In the genomic region with DNA sequence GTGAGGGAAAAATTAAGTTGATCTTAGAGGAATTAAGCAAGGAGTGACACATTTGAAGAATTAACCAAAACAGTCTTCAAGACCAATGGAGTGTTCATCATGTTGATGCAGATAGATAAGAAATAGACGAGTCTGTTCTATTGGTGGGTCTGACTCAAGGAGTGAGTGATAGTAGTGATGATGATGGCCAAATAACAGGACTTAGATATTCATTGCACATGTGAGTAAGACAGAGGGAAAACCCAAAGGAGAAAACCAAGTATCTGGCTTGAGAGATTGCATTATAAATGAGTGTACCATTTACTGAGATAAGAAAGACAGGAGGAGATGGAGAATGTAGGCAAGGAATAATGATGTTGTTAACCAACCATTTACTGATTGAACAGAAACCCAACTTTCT, we compare ENCODE assay signal across 25 cellular contexts.
A peak's percentile ranks its signal among the peaks of the same experiment; 100 is the strongest.
DNase-seq lines count a peak whose midpoint lies in the region; ATAC-seq, FAIRE-seq and TF ChIP-seq lines count a peak whose summit lies in the region.
"Had no signal": no experiment of that assay in that cellular context is flagged by ENCODE, and none has a peak within 500 bp of the region (broad histone marks: within the 10 kb centered on the region; RNA-seq: fewer than 3 reads in every experiment).

No MANE protein-coding gene starts in this region.

- H3K79me2 ChIP-seq in GM23338 (replicated peaks; ENCODE audit: insufficient read depth): no peaks in the 10 kb centered on the region

- CTCF ChIA-PET in activated CD4-positive, alpha-beta T cell treated with anti-CD3 and anti-CD28 coated beads, Interleukin-2, amount 10 ng/mL, durations not matched to agents 7 days and 5 days (lab: Charles Lee): no interaction called here

- H3K4me3 ChIP-seq in GM23338 (no peak overlapping the region), bronchial epithelial cell (ENCODE audit: low read depth, low read length) (no peak overlapping the region), WERI-Rb-1 (ENCODE audit: low read depth, low read length) (no peak overlapping the region)
- H3K4me3 ChIP-seq: HAP-1, MG63 had no signal

- no peak overlapping the region for H3K27ac ChIP-seq in GM23338 (ENCODE audit: low read depth)
- no peak overlapping the region for H3K27ac ChIP-seq in WERI-Rb-1
- H3K27ac ChIP-seq: RWPE1 had no signal

- no peak for TF ChIP-seq CTCF in GM23338 (conservative IDR thresholded peaks at IDR 0.05; ENCODE audit: low read depth in 2 of 2)
- TF ChIP-seq CTCF in bronchial epithelial cell (IDR thresholded peaks at IDR 0.05; ENCODE audit: insufficient read depth, low read length, severe bottlenecking): no peak
- TF ChIP-seq CTCF in WERI-Rb-1 (IDR thresholded peaks at IDR 0.05; ENCODE audit: low read depth, low read length): no peak

- no peaks in the 10 kb centered on the region for H3K9me3 Mint-ChIP-seq in GM23338
- H3K9me3 Mint-ChIP-seq in activated CD4-positive, alpha-beta T cell treated with anti-CD3 and anti-CD28 coated beads, Interleukin-2, amount 10 ng/mL, durations not matched to agents 7 days and 5 days: no peaks in the 10 kb centered on the region

- FAIRE-seq in RCC 7860 (lab: Jason Lieb, UNC) (no peak), bronchial epithelial cell (lab: Jason Lieb, UNC) (no peak)
- FAIRE-seq: GM12891, GM19239 had no signal

- no peaks in the 10 kb centered on the region for H3K9me3 ChIP-seq in WERI-Rb-1 (ENCODE audit: severe bottlenecking)
- H3K9me3 ChIP-seq: HAP-1, MG63 had no signal

- H3K4me1 ChIP-seq in GM23338 (ENCODE audit: insufficient read depth): peaks cover 41% of the 10 kb centered on the region

- DNase-seq in GM23338 (ENCODE audit: low spot score): no peak
- peak; percentile 11 for DNase-seq in RCC 7860 (ENCODE audit: low spot score)
- peak; percentile 79 for DNase-seq in bronchial epithelial cell (ENCODE audit: low read depth)
- DNase-seq in kidney tubule cell (ENCODE audit: low spot score): peak; percentile 18
- no peak for DNase-seq in WERI-Rb-1
- no peak for DNase-seq in activated CD4-positive, alpha-beta T cell treated with anti-CD3 and anti-CD28 coated beads, Interleukin-2, amount 10 ng/mL, durations not matched to agents 7 days and 5 days
- no peak for DNase-seq in NCI-H2081 treated with DMSO at 0.1 percent for 48 hours (lab: John Stamatoyannopoulos, UW)
- DNase-seq: C1 segment of cervical spinal cord; CD4-positive, alpha-beta memory T cell; DMS 273 treated with DMSO at 0.1 percent for 48 hours; DMS79; GF-D8; HFFc6; KBM-7; NCI-H2227 treated with DMSO at 0.1 percent for 48 hours; NCI-H510A treated with DMSO at 0.1 percent for 48 hours; NCI-H748 treated with DMSO at 0.1 percent for 48 hours; NK-92 treated with Interleukin-12 subunit alpha and Interleukin-12 subunit beta, amount 100 ng/mL, for 24 hours; SHP77 treated with DMSO at 0.1 percent for 48 hours; T-helper 1 cell had no signal

- no peaks in the 10 kb centered on the region for H4K20me1 ChIP-seq in GM23338 (replicated peaks; ENCODE audit: insufficient read depth)

- peak overlapping the region; percentile 94; the same call in 1 of the 2 replicates for H3K27ac Mint-ChIP-seq in GM23338
- H3K27ac Mint-ChIP-seq in activated CD4-positive, alpha-beta T cell treated with anti-CD3 and anti-CD28 coated beads, Interleukin-2, amount 10 ng/mL, durations not matched to agents 7 days and 5 days: no peak overlapping the region
- H3K27ac Mint-ChIP-seq: CD4-positive, alpha-beta memory T cell; HFFc6 had no signal

- H3K4me1 Mint-ChIP-seq in GM23338: peaks cover 50% of the 10 kb centered on the region
- H3K4me1 Mint-ChIP-seq in activated CD4-positive, alpha-beta T cell treated with anti-CD3 and anti-CD28 coated beads, Interleukin-2, amount 10 ng/mL, durations not matched to agents 7 days and 5 days: no peaks in the 10 kb centered on the region
- H3K4me1 Mint-ChIP-seq: CD4-positive, alpha-beta memory T cell had no signal

- H3K27me3 ChIP-seq in GM23338 (ENCODE audit: insufficient read depth) (no peaks in the 10 kb centered on the region), bronchial epithelial cell (ENCODE audit: control insufficient read depth, insufficient read depth, low read length) (no peaks in the 10 kb centered on the region), WERI-Rb-1 (ENCODE audit: insufficient read depth, low read depth, severe bottlenecking) (no peaks in the 10 kb centered on the region)
- H3K27me3 ChIP-seq: MG63 had no signal

- H2AFZ ChIP-seq in GM23338: no peak overlapping the region

- H3K27me3 Mint-ChIP-seq in GM23338 (ENCODE audit: insufficient read depth, low read depth, poor library complexity): peaks cover 5% of the 10 kb centered on the region
- H3K27me3 Mint-ChIP-seq in activated CD4-positive, alpha-beta T cell treated with anti-CD3 and anti-CD28 coated beads, Interleukin-2, amount 10 ng/mL, durations not matched to agents 7 days and 5 days: no peaks in the 10 kb centered on the region
- H3K27me3 Mint-ChIP-seq: CD4-positive, alpha-beta memory T cell had no signal

- H3K4me2 ChIP-seq in GM23338: peak overlapping the region; percentile 40; the same call in 1 of the 2 replicates

- no peaks in the 10 kb centered on the region for H3K36me3 ChIP-seq in GM23338 (ENCODE audit: insufficient read depth)
- no peaks in the 10 kb centered on the region for H3K36me3 ChIP-seq in bronchial epithelial cell (ENCODE audit: control insufficient read depth, insufficient read depth, low read length)
- no peaks in the 10 kb centered on the region for H3K36me3 ChIP-seq in WERI-Rb-1
- H3K36me3 ChIP-seq: HAP-1, MG63 had no signal

- no peaks in the 10 kb centered on the region for H3F3A ChIP-seq in GM23338 (replicated peaks; ENCODE audit: low read depth)

- H3K9me2 ChIP-seq in GM23338 (ENCODE audit: insufficient read depth): no peaks in the 10 kb centered on the region

- ATAC-seq in GM23338: no peak

- H3K4me3 Mint-ChIP-seq in GM23338: no peak overlapping the region
- no peak overlapping the region for H3K4me3 Mint-ChIP-seq in activated CD4-positive, alpha-beta T cell treated with anti-CD3 and anti-CD28 coated beads, Interleukin-2, amount 10 ng/mL, durations not matched to agents 7 days and 5 days
- H3K4me3 Mint-ChIP-seq: CD4-positive, alpha-beta memory T cell; HFFc6 had no signal

- no peaks in the 10 kb centered on the region for H3K36me3 Mint-ChIP-seq in GM23338 (ENCODE audit: low read depth)
- no peaks in the 10 kb centered on the region for H3K36me3 Mint-ChIP-seq in activated CD4-positive, alpha-beta T cell treated with anti-CD3 and anti-CD28 coated beads, Interleukin-2, amount 10 ng/mL, durations not matched to agents 7 days and 5 days (ENCODE audit: low read depth)
- H3K36me3 Mint-ChIP-seq: CD4-positive, alpha-beta memory T cell had no signal

- POLR2A ChIA-PET in activated CD4-positive, alpha-beta T cell treated with anti-CD3 and anti-CD28 coated beads, Interleukin-2, amount 10 ng/mL, durations not matched to agents 7 days and 5 days (lab: Charles Lee): no interaction called here

TF ChIP-seq in GM23338, 12 proteins besides CTCF, POLR2A, EP300 and RAD21 (continues in another document):
- TF ChIP-seq EZH2phosphoT487 (IDR thresholded peaks at IDR 0.05; ENCODE audit: unreplicated experiment) (no peak), ZNF331 (CRISPR knock-in tag; IDR thresholded peaks at IDR 0.05; ENCODE audit: low read depth) (no peak), EZH2 (IDR thresholded peaks at IDR 0.05; ENCODE audit: low read depth, unreplicated experiment) (no peak), CREB1 (CRISPR knock-in tag; IDR thresholded peaks at IDR 0.05; ENCODE audit: low read depth) (no peak), POLR2AphosphoS5 (IDR thresholded peaks at IDR 0.05; ENCODE audit: low read depth) (no peak), JUNB (IDR thresholded peaks at IDR 0.05; ENCODE audit: unreplicated experiment) (no peak), NANOG (IDR thresholded peaks at IDR 0.05; ENCODE audit: borderline replicate concordance) (no peak), STAT1 (IDR thresholded peaks at IDR 0.05; ENCODE audit: unreplicated experiment) (no peak), ZNF114 (CRISPR knock-in tag; IDR thresholded peaks at IDR 0.05) (no peak)
- TF ChIP-seq, protein P1, sequence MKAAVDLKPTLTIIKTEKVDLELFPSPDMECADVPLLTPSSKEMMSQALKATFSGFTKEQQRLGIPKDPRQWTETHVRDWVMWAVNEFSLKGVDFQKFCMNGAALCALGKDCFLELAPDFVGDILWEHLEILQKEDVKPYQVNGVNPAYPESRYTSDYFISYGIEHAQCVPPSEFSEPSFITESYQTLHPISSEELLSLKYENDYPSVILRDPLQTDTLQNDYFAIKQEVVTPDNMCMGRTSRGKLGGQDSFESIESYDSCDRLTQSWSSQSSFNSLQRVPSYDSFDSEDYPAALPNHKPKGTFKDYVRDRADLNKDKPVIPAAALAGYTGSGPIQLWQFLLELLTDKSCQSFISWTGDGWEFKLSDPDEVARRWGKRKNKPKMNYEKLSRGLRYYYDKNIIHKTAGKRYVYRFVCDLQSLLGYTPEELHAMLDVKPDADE (IDR thresholded peaks at IDR 0.05): no peak

Comparison
In these comparisons a context has a peak if more than half of its experiments do, and no peak if none do; other contexts are left out.
1. DNase-seq: peak in RCC 7860 (single experiment), bronchial epithelial cell (single experiment) and kidney tubule cell (single experiment); none in GM23338 (single experiment), WERI-Rb-1 (single experiment), activated CD4-positive, alpha-beta T cell treated with anti-CD3 and anti-CD28 coated beads, Interleukin-2, amount 10 ng/mL, durations not matched to agents 7 days and 5 days (single experiment) and NCI-H2081 treated with DMSO at 0.1 percent for 48 hours (single experiment).